Comparison of ENCODE assay signal across 8 cellular contexts in genomic region chr1:27284425-27285287, GRCh38. TPM values are rescaled to one million over a fixed set of nuclear protein-coding genes. Genes with fewer than 3 reads are reported as not detected.
DNase-seq lines count a peak whose midpoint lies in the region; ATAC-seq and TF ChIP-seq lines count a peak whose summit lies in the region.

No MANE protein-coding gene starts in this region.

- H3K4me3 ChIP-seq in DND-41 (ENCODE audit: low read depth in 1 of 2, low read length in 2 of 2) (no peak overlapping the region), MM.1S (ENCODE audit: low read length) (no peak overlapping the region), testis (no peak overlapping the region)

- H3K4me2 ChIP-seq in DND-41 (ENCODE audit: insufficient read depth, low read length) (no peak overlapping the region), MM.1S (ENCODE audit: low read depth, low read length) (no peak overlapping the region)

- H3K9me2 ChIP-seq in MM.1S (replicated peaks; ENCODE audit: insufficient read depth, low read length) = no peaks in the 10 kb centered on the region

- H3K36me3 Mint-ChIP-seq in activated T-helper 17 cell treated with anti-CD3 and anti-CD28 coated beads, Interleukin-2, amount 50 U/mL, for 72 hours (ENCODE audit: low read depth) = peaks cover 38% of the 10 kb centered on the region

- H3K4me3 Mint-ChIP-seq in activated T-helper 17 cell treated with anti-CD3 and anti-CD28 coated beads, Interleukin-2, amount 50 U/mL, for 72 hours = no peak overlapping the region

- H2AFZ ChIP-seq in DND-41 (ENCODE audit: low read depth, low read length) = no peak overlapping the region
- no peak overlapping the region for H2AFZ ChIP-seq in MM.1S (ENCODE audit: low read length)

- H3K36me3 ChIP-seq in DND-41 (ENCODE audit: insufficient read depth, low read length) = peaks cover 20% of the 10 kb centered on the region
- H3K36me3 ChIP-seq in MM.1S (replicated peaks; ENCODE audit: insufficient read depth, low read length) = no peaks in the 10 kb centered on the region
- no peaks in the 10 kb centered on the region for H3K36me3 ChIP-seq in testis (ENCODE audit: low read depth, missing control alignments)

- H3K9me3 ChIP-seq in DND-41 (ENCODE audit: insufficient read depth, low read length, severe bottlenecking) (no peaks in the 10 kb centered on the region), MM.1S (replicated peaks; ENCODE audit: insufficient read depth, low read length) (no peaks in the 10 kb centered on the region), testis (no peaks in the 10 kb centered on the region)

- H3K9me3 Mint-ChIP-seq in activated T-helper 17 cell treated with anti-CD3 and anti-CD28 coated beads, Interleukin-2, amount 50 U/mL, for 72 hours = no peaks in the 10 kb centered on the region

- TF ChIP-seq POLR2A in testis (IDR thresholded peaks at IDR 0.05) = no peak

- H3K9ac ChIP-seq in DND-41 (ENCODE audit: low read depth, low read length) = no peak overlapping the region
- H3K9ac ChIP-seq in MM.1S (ENCODE audit: low read length) = no peak overlapping the region

- intact Hi-C loops in testis (cut with DNase I; ENCODE audit: low total_unique reads) = loop anchor here (5.0 kb wide), 1 partner anchor 177 kb away; no protein-coding TSS in a partner anchor

- 57 to 58% methylated on average over 11 of the region's 11 CpGs for WGBS in testis, 2 donors

- H3K27me3 ChIP-seq in DND-41 (ENCODE audit: insufficient read depth, low read length, poor library complexity) = no peaks in the 10 kb centered on the region
- H3K27me3 ChIP-seq in MM.1S (replicated peaks; ENCODE audit: insufficient read depth, low read length) = no peaks in the 10 kb centered on the region
- no peaks in the 10 kb centered on the region for H3K27me3 ChIP-seq in testis

- H3K79me2 ChIP-seq in DND-41 (ENCODE audit: insufficient read depth, low read length) (no peaks in the 10 kb centered on the region), MM.1S (ENCODE audit: low read length) (no peaks in the 10 kb centered on the region)

- no peaks in the 10 kb centered on the region for H3F3A ChIP-seq in MM.1S (ENCODE audit: insufficient read depth, low read length)

- peak; percentile 94 for TF ChIP-seq CTCF in DND-41 (IDR thresholded peaks at IDR 0.05; ENCODE audit: borderline replicate concordance, extremely low read depth, low read length, poor library complexity, severe bottlenecking)
- TF ChIP-seq CTCF in MM.1S (IDR thresholded peaks at IDR 0.05; ENCODE audit: low read length) = peak; percentile 83
- TF ChIP-seq CTCF in testis (IDR thresholded peaks at IDR 0.05) = peak; percentile 76 to 90 (median 83)

- DNase-seq in DND-41 (peak; percentile 85), MM.1S (peak; percentile 81), SHP77 treated with DMSO at 0.1 percent for 48 hours (lab: John Stamatoyannopoulos, UW) (peak; percentile 50), foreskin melanocyte (peak; percentile 49), occipital lobe (lab: John Stamatoyannopoulos, UW) (peak; percentile 52), testis (peak; percentile 96)

- H4K20me1 ChIP-seq in DND-41 (ENCODE audit: insufficient read depth, low read length) = no peaks in the 10 kb centered on the region
- no peaks in the 10 kb centered on the region for H4K20me1 ChIP-seq in MM.1S (ENCODE audit: insufficient read depth, low read length)

- ATAC-seq in DND-41 (ENCODE audit: insufficient read depth, low read depth) (peak; percentile 96), HG02840 (IDR thresholded peaks at IDR 0.05; ENCODE audit: low FRiP score, unreplicated experiment) (no peak)
- ATAC-seq in activated T-helper 17 cell treated with anti-CD3 and anti-CD28 coated beads, Interleukin-2, amount 50 U/mL, for 72 hours (replicated peaks) = peak; percentile 94

- no peaks in the 10 kb centered on the region for H3K27me3 Mint-ChIP-seq in activated T-helper 17 cell treated with anti-CD3 and anti-CD28 coated beads, Interleukin-2, amount 50 U/mL, for 72 hours

- no peaks in the 10 kb centered on the region for H3K4me1 ChIP-seq in DND-41 (ENCODE audit: insufficient read depth, low read length)
- H3K4me1 ChIP-seq in MM.1S (ENCODE audit: low read length) = no peaks in the 10 kb centered on the region
- H3K4me1 ChIP-seq in testis = no peaks in the 10 kb centered on the region

- H3K27ac ChIP-seq in DND-41 (ENCODE audit: low read length) (no peak overlapping the region), MM.1S (ENCODE audit: low read length) (no peak overlapping the region), testis (no peak overlapping the region)

- no peak overlapping the region for H3K27ac Mint-ChIP-seq in activated T-helper 17 cell treated with anti-CD3 and anti-CD28 coated beads, Interleukin-2, amount 50 U/mL, for 72 hours

- no peaks in the 10 kb centered on the region for H3K4me1 Mint-ChIP-seq in activated T-helper 17 cell treated with anti-CD3 and anti-CD28 coated beads, Interleukin-2, amount 50 U/mL, for 72 hours

RNA-seq across cellular contexts. Expression of gene TMEM222, which starts 37.3 kb away (rescaled TPM):
- 10 to 100 TPM; 29.0 to 39.6 TPM for total RNA-seq in activated T-helper 17 cell treated with anti-CD3 and anti-CD28 coated beads, Interleukin-2, amount 50 U/mL, for 72 hours
- total RNA-seq in occipital lobe (16.8 TPM), testis (10 to 100 TPM; 41.4 to 67.5 TPM)
- 81.6 TPM for polyA plus RNA-seq in testis (ENCODE audit: insufficient read depth, low read depth, low replicate concordance)

RNA-seq across cellular contexts. Expression of gene WDTC1, which starts 50.2 kb away (rescaled TPM):
- total RNA-seq in activated T-helper 17 cell treated with anti-CD3 and anti-CD28 coated beads, Interleukin-2, amount 50 U/mL, for 72 hours = 10 to 100 TPM; 20.4 to 29.7 TPM
- total RNA-seq in occipital lobe (20.9 TPM), testis (10 to 100 TPM; 61.4 to 69.5 TPM)
- 142 TPM for polyA plus RNA-seq in testis (ENCODE audit: insufficient read depth, low read depth, low replicate concordance)

RNA-seq across cellular contexts. Expression of gene SYTL1, which starts 57.2 kb away (rescaled TPM):
- total RNA-seq in activated T-helper 17 cell treated with anti-CD3 and anti-CD28 coated beads, Interleukin-2, amount 50 U/mL, for 72 hours = 10 to 100 TPM; 26.0 to 43.4 TPM
- not detected for total RNA-seq in occipital lobe
- 1 to 10 TPM; 2.3 to 5.4 TPM for total RNA-seq in testis
- polyA plus RNA-seq in testis (ENCODE audit: insufficient read depth, low read depth, low replicate concordance) = 6.0 TPM

Comparison
In these comparisons a context has a peak if more than half of its experiments do, and no peak if none do; other contexts are left out.
1. RNA of gene SYTL1, which starts 57.2 kb away (total RNA-seq): 26.0 to 43.4 TPM in activated T-helper 17 cell treated with anti-CD3 and anti-CD28 coated beads, Interleukin-2, amount 50 U/mL, for 72 hours; 2.3 to 5.4 TPM in testis and not detected in occipital lobe (single experiment); every median in the first group is over 4 times any median in the second.
2. Peak in every context shown above with its lines, with median percentiles within 50 percentile points of each other: DNase-seq and CTCF ChIP-seq.